In the genomic region with DNA sequence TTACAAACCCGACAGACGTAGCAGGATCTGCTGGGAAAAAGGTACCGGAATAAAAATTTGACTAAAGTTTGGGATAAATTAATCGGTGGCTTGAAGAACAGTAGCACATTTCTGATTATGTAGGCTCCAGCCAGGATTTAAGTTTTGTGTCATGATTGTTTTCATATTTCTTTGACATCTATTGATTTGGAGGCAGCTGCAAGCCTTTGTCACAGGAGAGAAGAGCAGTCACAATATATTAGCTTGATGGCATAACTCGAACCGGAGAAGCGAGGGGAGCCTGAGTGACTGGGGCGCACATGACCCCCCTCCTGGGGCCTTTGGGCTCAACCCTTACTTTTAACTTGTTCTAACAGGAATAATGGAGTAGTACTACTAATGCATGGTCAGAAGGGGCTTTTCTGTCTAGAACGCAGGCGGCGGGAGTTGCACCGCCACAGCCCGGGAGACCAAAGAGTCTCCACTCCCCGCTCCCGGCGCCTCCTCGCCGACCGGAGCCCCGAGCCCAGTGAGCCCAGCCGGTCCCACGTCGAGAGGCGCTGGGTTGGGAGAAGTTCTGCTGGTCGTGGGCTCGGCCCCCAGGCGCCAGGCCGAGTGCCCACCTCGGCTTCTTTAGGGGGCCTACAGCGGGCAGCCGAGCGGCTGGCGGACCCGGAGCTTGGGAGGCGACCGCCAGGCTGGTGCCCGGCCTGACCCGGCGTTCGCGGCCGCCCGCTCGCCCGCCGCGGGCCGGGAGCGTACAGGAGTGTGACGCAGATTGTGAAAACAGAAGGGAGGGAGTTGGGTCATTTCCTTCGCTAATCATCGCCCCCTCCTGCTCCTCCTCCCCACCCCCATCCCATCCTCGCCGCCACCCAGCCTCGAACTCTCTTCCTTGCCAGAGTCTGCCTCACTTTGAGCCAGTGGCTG, we compare ENCODE assay signal across 13 cellular contexts. TPM values are rescaled to one million over a fixed set of nuclear protein-coding genes. Genes with fewer than 3 reads are reported as not detected.
DNase-seq lines count a peak whose midpoint lies in the region; ATAC-seq and TF ChIP-seq lines count a peak whose summit lies in the region.
"Had no signal": no experiment of that assay in that cellular context is flagged by ENCODE, and none has a peak within 500 bp of the region (broad histone marks: within the 10 kb centered on the region; RNA-seq: fewer than 3 reads in every experiment).

No MANE protein-coding gene starts in this region.

- H3K9ac ChIP-seq in NT2/D1 (ENCODE audit: insufficient read length, low read depth): peak overlapping the region; percentile 64
- no peak overlapping the region for H3K9ac ChIP-seq in endodermal cell (ENCODE audit: extremely low read depth, low read length, poor library complexity, severe bottlenecking)

- H2AFZ ChIP-seq in osteoblast (ENCODE audit: low read length): no peak overlapping the region

- H3K4me1 ChIP-seq in NT2/D1 (ENCODE audit: insufficient read depth, insufficient read length) (peaks cover 8% of the 10 kb centered on the region), endodermal cell (ENCODE audit: control insufficient read depth, insufficient read depth, low read length) (peaks cover 25% of the 10 kb centered on the region), osteoblast (ENCODE audit: insufficient read depth, low read length) (no peaks in the 10 kb centered on the region)

- no peak overlapping the region for H3K27ac ChIP-seq in endodermal cell (ENCODE audit: low read depth, low read length)
- no peak overlapping the region for H3K27ac ChIP-seq in osteoblast (ENCODE audit: low read depth, low read length)

- H3K4me2 ChIP-seq in osteoblast (ENCODE audit: insufficient read depth, low read length): peak overlapping the region; percentile 36

- no peak overlapping the region for H3K4me3 Mint-ChIP-seq in T-helper 1 cell treated with Interleukin-12 subunit alpha and Interleukin-12 subunit beta and Interleukin-4 antibody, amounts not matched to agents 30 μg/mL and 1 μg/mL, for 36 hours
- H3K4me3 Mint-ChIP-seq in endodermal cell: peak overlapping the region; percentile 38
- H3K4me3 Mint-ChIP-seq: activated B cell treated with CpG ODN at 0.5 μM for 24 hours had no signal

- no peak for ATAC-seq in GM18511 (IDR thresholded peaks at IDR 0.05; ENCODE audit: unreplicated experiment)

- H3K9me3 Mint-ChIP-seq in T-helper 1 cell treated with Interleukin-12 subunit alpha and Interleukin-12 subunit beta and Interleukin-4 antibody, amounts not matched to agents 30 μg/mL and 1 μg/mL, for 36 hours: no peaks in the 10 kb centered on the region
- H3K9me3 Mint-ChIP-seq in endodermal cell: no peaks in the 10 kb centered on the region
- H3K9me3 Mint-ChIP-seq: activated B cell treated with CpG ODN at 0.5 μM for 24 hours had no signal

- peaks cover 8% of the 10 kb centered on the region for H3K4me1 Mint-ChIP-seq in T-helper 1 cell treated with Interleukin-12 subunit alpha and Interleukin-12 subunit beta and Interleukin-4 antibody, amounts not matched to agents 30 μg/mL and 1 μg/mL, for 36 hours (ENCODE audit: low read depth)
- H3K4me1 Mint-ChIP-seq in endodermal cell: peaks cover 46% of the 10 kb centered on the region
- H3K4me1 Mint-ChIP-seq: activated B cell treated with CpG ODN at 0.5 μM for 24 hours had no signal

- peaks cover 89% of the 10 kb centered on the region for H3K27me3 ChIP-seq in NT2/D1 (ENCODE audit: insufficient read depth, insufficient read length)
- peaks cover 67% of the 10 kb centered on the region for H3K27me3 ChIP-seq in endodermal cell (ENCODE audit: control insufficient read depth, insufficient read depth, low read length, poor library complexity, severe bottlenecking)
- H3K27me3 ChIP-seq in osteoblast (ENCODE audit: insufficient read depth, low read length): peaks cover 99% of the 10 kb centered on the region

- no peaks in the 10 kb centered on the region for H3K79me2 ChIP-seq in osteoblast (ENCODE audit: insufficient read depth, low read length)

- TF ChIP-seq CTCF in endodermal cell (conservative IDR thresholded peaks at IDR 0.05) (no peak), osteoblast (IDR thresholded peaks at IDR 0.05; ENCODE audit: extremely low read depth, low read depth, low read length) (no peak)

- H3K4me3 ChIP-seq in NT2/D1 (ENCODE audit: insufficient read length, low read depth) (peak overlapping the region; percentile 24), endodermal cell (ENCODE audit: low read length) (peak overlapping the region; percentile 61), osteoblast (ENCODE audit: insufficient read depth, low read length) (no peak overlapping the region)

- DNase-seq in T-helper 1 cell (no peak), NT2/D1 (ENCODE audit: low read depth, low spot score) (no peak), endodermal cell (peak; percentile 78), osteoblast (ENCODE audit: insufficient read length, low spot score, missing footprints) (peak; percentile 66), T1000 (lab: John Stamatoyannopoulos, UW) (no peak), NCI-H1930 (lab: John Stamatoyannopoulos, UW) (no peak)
- DNase-seq: activated B cell treated with CpG ODN at 0.5 μM for 24 hours, GF-D8, mammary epithelial cell, NCI-H1092 treated with DMSO at 0.1 percent for 48 hours had no signal

- peaks cover 3% of the 10 kb centered on the region for H3K36me3 Mint-ChIP-seq in T-helper 1 cell treated with Interleukin-12 subunit alpha and Interleukin-12 subunit beta and Interleukin-4 antibody, amounts not matched to agents 30 μg/mL and 1 μg/mL, for 36 hours (ENCODE audit: low read depth)
- H3K36me3 Mint-ChIP-seq in endodermal cell (ENCODE audit: low read depth): no peaks in the 10 kb centered on the region

- peak overlapping the region; percentile 67 for H3K27ac Mint-ChIP-seq in T-helper 1 cell treated with Interleukin-12 subunit alpha and Interleukin-12 subunit beta and Interleukin-4 antibody, amounts not matched to agents 30 μg/mL and 1 μg/mL, for 36 hours
- H3K27ac Mint-ChIP-seq in endodermal cell: no peak overlapping the region
- H3K27ac Mint-ChIP-seq: activated B cell treated with CpG ODN at 0.5 μM for 24 hours had no signal

- H3K9me3 ChIP-seq in NT2/D1 (ENCODE audit: insufficient read depth, low read length): no peaks in the 10 kb centered on the region
- no peaks in the 10 kb centered on the region for H3K9me3 ChIP-seq in endodermal cell (ENCODE audit: control insufficient read depth, low read length)
- no peaks in the 10 kb centered on the region for H3K9me3 ChIP-seq in osteoblast (ENCODE audit: low read depth, low read length)

- H4K20me1 ChIP-seq in osteoblast (ENCODE audit: insufficient read depth, low read length): no peaks in the 10 kb centered on the region

- H3K27me3 Mint-ChIP-seq in T-helper 1 cell treated with Interleukin-12 subunit alpha and Interleukin-12 subunit beta and Interleukin-4 antibody, amounts not matched to agents 30 μg/mL and 1 μg/mL, for 36 hours (ENCODE audit: low read depth): peaks cover 81% of the 10 kb centered on the region
- peaks cover 78% of the 10 kb centered on the region for H3K27me3 Mint-ChIP-seq in endodermal cell (ENCODE audit: insufficient read depth)

- whole genome bisulfite sequencing in endodermal cell (ENCODE audit: insufficient coverage in 1 of 2, insufficient read length in 1 of 2), 2 experiments: 5 to 6% methylated on average over 11 to 55 of the region's 55 CpGs

- H3K36me3 ChIP-seq in NT2/D1 (ENCODE audit: insufficient read depth, insufficient read length, low read length) (no peaks in the 10 kb centered on the region), endodermal cell (ENCODE audit: control insufficient read depth, insufficient read depth, low read length) (no peaks in the 10 kb centered on the region), osteoblast (ENCODE audit: insufficient read depth, low read length) (no peaks in the 10 kb centered on the region)

RNA-seq across cellular contexts. Expression of a gene that starts 15.7 kb away (rescaled TPM):
- total RNA-seq in endodermal cell (1 to 10 TPM; 5.4 to 6.8 TPM), osteoblast (under 0.01 and 0.36 TPM in 2 replicates)
- polyA plus RNA-seq in endodermal cell (2013, experiment 1 of 2): 37.3 TPM
- 27.0 TPM for polyA plus RNA-seq in endodermal cell (2013, experiment 2 of 2)
- total RNA-seq: activated B cell treated with CpG ODN at 0.5 μM for 24 hours, skeletal muscle tissue had no signal
- polyA plus RNA-seq: mammary epithelial cell had no signal

Comparison
In these comparisons a context has a peak if more than half of its experiments do, and no peak if none do; other contexts are left out.
1. DNase-seq: peak in endodermal cell (single experiment) and osteoblast (single experiment); none in T-helper 1 cell (0 of 5), NT2/D1 (single experiment), T1000 (single experiment) and NCI-H1930 (0 of 2).